Comparison of ENCODE assay signal across 1 cellular context in genomic region chr20:3510110-3510509, GRCh38.
TF ChIP-seq lines count a peak whose summit lies in the region.

No MANE protein-coding gene starts in this region.

TF ChIP-seq in HepG2, 621 proteins besides CTCF, POLR2A, EP300 and RAD21 (continued from another document):
- TF ChIP-seq SAFB2 (CRISPR knock-in tag; IDR thresholded peaks at IDR 0.05; ENCODE audit: borderline replicate concordance, low read depth) (no peak), TBX3 (IDR thresholded peaks at IDR 0.05; ENCODE audit: borderline replicate concordance) (peak; percentile 59; the same call in 1 of the 2 replicates), SIX1 (CRISPR knock-in tag; IDR thresholded peaks at IDR 0.05; ENCODE audit: borderline replicate concordance) (peak; percentile 69; the same call in 1 of the 2 replicates), KDM4B (CRISPR knock-in tag; IDR thresholded peaks at IDR 0.05) (no peak), ZNF841 (CRISPR knock-in tag; IDR thresholded peaks at IDR 0.05; ENCODE audit: borderline replicate concordance) (no peak), HOXA9 (CRISPR knock-in tag; IDR thresholded peaks at IDR 0.05; ENCODE audit: borderline replicate concordance) (no peak), ZNF10 (CRISPR knock-in tag; IDR thresholded peaks at IDR 0.05; ENCODE audit: borderline replicate concordance, low read depth) (no peak), ZBTB26 (CRISPR knock-in tag; IDR thresholded peaks at IDR 0.05; ENCODE audit: borderline replicate concordance) (peak; percentile 82; the same call in 1 of the 2 replicates), NCOA2 (CRISPR knock-in tag; IDR thresholded peaks at IDR 0.05) (peak; percentile 67), NR2C2 (CRISPR knock-in tag; IDR thresholded peaks at IDR 0.05; ENCODE audit: borderline replicate concordance) (peak; percentile 82; the same call in 1 of the 2 replicates), HNRNPL (IDR thresholded peaks at IDR 0.05; ENCODE audit: low read depth, low read length) (no peak), HMG20A (CRISPR knock-in tag; IDR thresholded peaks at IDR 0.05; ENCODE audit: borderline replicate concordance) (peak; percentile 73; the same call in 1 of the 2 replicates), MED8 (CRISPR knock-in tag; IDR thresholded peaks at IDR 0.05; ENCODE audit: insufficient replicate concordance) (no peak), KLF15 (CRISPR knock-in tag; IDR thresholded peaks at IDR 0.05; ENCODE audit: borderline replicate concordance) (no peak), ZNF670 (CRISPR knock-in tag; IDR thresholded peaks at IDR 0.05; ENCODE audit: borderline replicate concordance) (peak; percentile 95), NKX3-1 (CRISPR knock-in tag; IDR thresholded peaks at IDR 0.05) (no peak), TCF12 (IDR thresholded peaks at IDR 0.05) (no peak), TCF12 (CRISPR knock-in tag; IDR thresholded peaks at IDR 0.05) (no peak), ZNF121 (CRISPR knock-in tag; IDR thresholded peaks at IDR 0.05) (no peak), ZNF460 (CRISPR knock-in tag; IDR thresholded peaks at IDR 0.05; ENCODE audit: borderline replicate concordance) (no peak), ZNF264 (CRISPR knock-in tag; IDR thresholded peaks at IDR 0.05) (peak; percentile 20; the same call in 1 of the 2 replicates), PITX1 (CRISPR knock-in tag; IDR thresholded peaks at IDR 0.05) (peak; percentile 41; the same call in 1 of the 2 replicates), DPF2 (CRISPR knock-in tag; IDR thresholded peaks at IDR 0.05; ENCODE audit: borderline replicate concordance, low read depth) (no peak), ZFP90 (CRISPR knock-in tag; IDR thresholded peaks at IDR 0.05; ENCODE audit: borderline replicate concordance) (no peak), SMC3 (IDR thresholded peaks at IDR 0.05; ENCODE audit: low read length) (0 out of 2 replicates have a peak, but pooled peaks have one; percentile 24), ATF7 (IDR thresholded peaks at IDR 0.05) (peak; percentile 1; the same call in 1 of the 2 replicates), ATF7 (CRISPR knock-in tag; IDR thresholded peaks at IDR 0.05) (no peak), HOMEZ (CRISPR knock-in tag; IDR thresholded peaks at IDR 0.05; ENCODE audit: low read depth) (peak; percentile 84; the same call in 1 of the 2 replicates), RXRB (CRISPR knock-in tag; IDR thresholded peaks at IDR 0.05; ENCODE audit: borderline replicate concordance) (peak; percentile 99), FIP1L1 (IDR thresholded peaks at IDR 0.05; ENCODE audit: borderline replicate concordance, insufficient read depth, low read depth, low read length) (no peak), NR2F6 (IDR thresholded peaks at IDR 0.05) (peak; percentile 85), NR2F6 (CRISPR knock-in tag; IDR thresholded peaks at IDR 0.05) (peak; percentile 82), TARDBP (CRISPR knock-in tag; IDR thresholded peaks at IDR 0.05) (peak; percentile 62; the same call in 1 of the 2 replicates), ZNF614 (CRISPR knock-in tag; IDR thresholded peaks at IDR 0.05; ENCODE audit: borderline replicate concordance) (peak; percentile 42; the same call in 1 of the 2 replicates), ZNF780A (CRISPR knock-in tag; IDR thresholded peaks at IDR 0.05) (no peak), RNF219 (CRISPR knock-in tag; IDR thresholded peaks at IDR 0.05) (0 out of 2 replicates have a peak, but pooled peaks have one; percentile 67), ZNF501 (CRISPR knock-in tag; IDR thresholded peaks at IDR 0.05) (no peak), TFE3 (CRISPR knock-in tag; IDR thresholded peaks at IDR 0.05) (peak; percentile 40; the same call in 1 of the 2 replicates), ZFP91 (CRISPR knock-in tag; IDR thresholded peaks at IDR 0.05; ENCODE audit: borderline replicate concordance) (no peak), PRDM15 (CRISPR knock-in tag; IDR thresholded peaks at IDR 0.05) (no peak), ZNF576 (CRISPR knock-in tag; IDR thresholded peaks at IDR 0.05) (no peak), HNF4A (CRISPR knock-in tag; IDR thresholded peaks at IDR 0.05) (peak; percentile 66), HOXA3 (CRISPR knock-in tag; IDR thresholded peaks at IDR 0.05) (no peak), ZNF768 (CRISPR knock-in tag; IDR thresholded peaks at IDR 0.05) (no peak), RARA (CRISPR knock-in tag; IDR thresholded peaks at IDR 0.05) (peak; percentile 83), ZNF496 (CRISPR knock-in tag; IDR thresholded peaks at IDR 0.05; ENCODE audit: insufficient replicate concordance) (no peak), NFIC (IDR thresholded peaks at IDR 0.05; ENCODE audit: low read length) (0 out of 2 replicates have a peak, but pooled peaks have one; percentile 48), MIER3 (CRISPR knock-in tag; IDR thresholded peaks at IDR 0.05; ENCODE audit: borderline replicate concordance) (peak; percentile 86; the same call in 1 of the 2 replicates), POGZ (CRISPR knock-in tag; IDR thresholded peaks at IDR 0.05) (peak; percentile 49; the same call in 1 of the 2 replicates), MIXL1 (CRISPR knock-in tag; IDR thresholded peaks at IDR 0.05) (peak; percentile 89)
